1 cellular context compared by ENCODE assay signal in genomic region chrX:55488268-55488558, GRCh38.
TF ChIP-seq lines count a peak whose summit lies in the region.

No MANE protein-coding gene starts in this region.

TF ChIP-seq in K562, 482 proteins besides CTCF, POLR2A, EP300 and RAD21:
- TF ChIP-seq PCBP2 (IDR thresholded peaks at IDR 0.05; ENCODE audit: low read depth, low read length, poor library complexity, severe bottlenecking) (no peak), VEZF1 (CRISPR knock-in tag; IDR thresholded peaks at IDR 0.05) (peak; percentile 78), ZFX (CRISPR knock-in tag; IDR thresholded peaks at IDR 0.05) (peak; percentile 65), HNRNPL (IDR thresholded peaks at IDR 0.05; ENCODE audit: low read depth, low read length) (no peak), NONO (IDR thresholded peaks at IDR 0.05; ENCODE audit: low read depth in 2 of 2, low read length in 1 of 2) (no peak), CTBP1 (IDR thresholded peaks at IDR 0.05; ENCODE audit: borderline replicate concordance) (no peak), EGR1 (conservative IDR thresholded peaks at IDR 0.05) (no peak), KLF6 (CRISPR knock-in tag; IDR thresholded peaks at IDR 0.05; ENCODE audit: borderline replicate concordance) (no peak), RFX5 (IDR thresholded peaks at IDR 0.05; ENCODE audit: low read depth, low read length) (no peak)
TF ChIP-seq in K562: peak in this region for 2.
